In the genomic region with DNA sequence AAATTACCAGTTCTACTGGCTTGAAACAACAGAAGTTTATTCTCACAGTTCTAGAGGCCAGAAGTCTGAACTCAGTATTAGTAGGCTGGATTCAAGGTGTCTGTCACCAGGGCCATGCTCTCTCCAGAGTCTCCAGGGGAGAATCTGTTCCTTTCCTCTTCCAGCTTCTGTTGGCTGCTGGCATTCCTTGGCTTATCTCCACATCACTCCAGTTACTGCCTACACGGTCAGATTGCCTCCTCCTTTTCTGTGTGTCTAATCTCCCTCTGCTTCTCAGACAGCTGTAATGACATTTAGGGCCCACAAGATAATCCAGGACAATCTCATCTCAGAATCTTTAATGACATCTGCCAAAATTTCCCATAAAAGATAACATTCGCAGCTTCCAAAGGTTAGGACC, we compare ENCODE assay signal across 18 cellular contexts. TPM values are rescaled to one million over a fixed set of nuclear protein-coding genes. Genes with fewer than 3 reads are reported as not detected.
DNase-seq lines count a peak whose midpoint lies in the region; ATAC-seq, FAIRE-seq and TF ChIP-seq lines count a peak whose summit lies in the region.
"Had no signal": no experiment of that assay in that cellular context is flagged by ENCODE, and none has a peak within 500 bp of the region (broad histone marks: within the 10 kb centered on the region; RNA-seq: fewer than 3 reads in every experiment).

No MANE protein-coding gene starts in this region.

- in situ Hi-C loops in K562 (cut with MboI), result no loop called here

- FAIRE-seq in K562 (lab: Jason Lieb, UNC), result no peak
- FAIRE-seq: A204.1, H54 had no signal

- CTCF ChIA-PET in K562 (lab: Yijun Ruan, JAX; ENCODE audit: low intra/inter-chr PET ratio), result no interaction called here

- no peak for ATAC-seq in K562
- peak in 3 of 4 donors; percentile 73 to 80 (median 75) for ATAC-seq in psoas muscle
- no peak for ATAC-seq in GM18498 (IDR thresholded peaks at IDR 0.05; ENCODE audit: unreplicated experiment)
- no peak for ATAC-seq in HG02642 (IDR thresholded peaks at IDR 0.05; ENCODE audit: poor library complexity, unreplicated experiment)

- H3K27ac ChIP-seq in MM.1S (ENCODE audit: low read length) (no peak overlapping the region), K562 (ENCODE audit: extremely low read depth, low read depth, low read length) (no peak overlapping the region), psoas muscle (no peak overlapping the region)

- H3K36me3 ChIP-seq in MM.1S (replicated peaks; ENCODE audit: insufficient read depth, low read length), result no peaks in the 10 kb centered on the region
- H3K36me3 ChIP-seq in K562 (ENCODE audit: control insufficient read depth, insufficient read depth, low read length), result no peaks in the 10 kb centered on the region
- no peaks in the 10 kb centered on the region for H3K36me3 ChIP-seq in psoas muscle (ENCODE audit: insufficient read depth in 1 of 2, low read depth in 1 of 2)

- no TSS peak for BruUV-seq in K562 (replicated peaks; lab: Mats Ljungman, UMichigan)

- H3K4me1 ChIP-seq in MM.1S (ENCODE audit: low read length) (peaks cover 25% of the 10 kb centered on the region), K562 (replicated peaks in 1 of 2; ENCODE audit: control insufficient read depth in 2 of 2, insufficient read depth in 2 of 2, low read length in 2 of 2) (no peaks in the 10 kb centered on the region), psoas muscle (peaks cover 52% of the 10 kb centered on the region)

- peaks cover 14% of the 10 kb centered on the region for H3F3A ChIP-seq in MM.1S (ENCODE audit: insufficient read depth, low read length)

- no peaks in the 10 kb centered on the region; the same call in 1 of the 2 replicates for H3K9me2 ChIP-seq in MM.1S (replicated peaks; ENCODE audit: insufficient read depth, low read length)

- H2AFZ ChIP-seq in MM.1S (ENCODE audit: low read length), result no peak overlapping the region
- H2AFZ ChIP-seq in K562 (ENCODE audit: low read depth, low read length), result no peak overlapping the region

- intact Hi-C loops in K562 (cut with micrococcal nuclease) (no loop called here), psoas muscle (cut with DNase I) (no loop called here)

- POLR2A ChIA-PET in K562 (lab: Yijun Ruan, JAX), result interaction anchor here (1.0 to 1.5 kb wide), 2 partner anchors 13 to 18 kb away, joined by 3 read pairs; no protein-coding TSS in a partner anchor

- no peaks in the 10 kb centered on the region for H3K9me1 ChIP-seq in K562 (ENCODE audit: control insufficient read depth, insufficient read depth, low read length)

- no peaks in the 10 kb centered on the region for H3K9me3 ChIP-seq in MM.1S (replicated peaks; ENCODE audit: insufficient read depth, low read length)
- H3K9me3 ChIP-seq in K562 (replicated peaks; ENCODE audit: control insufficient read depth, insufficient read depth, low read depth, low read length), result no peaks in the 10 kb centered on the region; the same call in none of the 2 replicates
- no peaks in the 10 kb centered on the region for H3K9me3 ChIP-seq in psoas muscle

- DNase-seq in DMS 273 (lab: John Stamatoyannopoulos, UW; ENCODE audit: unreplicated experiment), result peak; percentile 40
- DNase-seq in MM.1S, result no peak
- DNase-seq in K562 (ENCODE audit: extremely low read depth in 1 of 4, low spot score in 3 of 4), result no peak
- no peak for DNase-seq in psoas muscle
- no peak for DNase-seq in T-helper 9 cell
- DNase-seq: DMS153, GF-D8, Kasumi-1, NCI-H1436, NCI-H187 treated with DMSO at 0.1 percent for 48 hours, NCI-H2107, NCI-H69, SIG-M5, T-helper 1 cell had no signal

- 12% methylated on average over 2 of the region's 2 CpGs for WGBS in K562 (ENCODE audit: insufficient coverage, low coverage, missing lambda C conversion rate)
- 28 to 54% (median 31%) methylated on average over 2 of the region's 2 CpGs for WGBS in psoas muscle, 3 donors

- TF ChIP-seq EP300 in K562 (IDR thresholded peaks at IDR 0.05; ENCODE audit: low read length), result no peak

- H3K79me2 ChIP-seq in MM.1S (ENCODE audit: low read length) (peaks cover 8% of the 10 kb centered on the region; the same call in 1 of the 2 replicates), K562 (ENCODE audit: control insufficient read depth, insufficient read depth, low read length) (peaks cover 32% of the 10 kb centered on the region)

- peak overlapping the region; percentile 46 for H3K4me2 ChIP-seq in MM.1S (ENCODE audit: low read depth, low read length)
- no peak overlapping the region for H3K4me2 ChIP-seq in K562 (ENCODE audit: insufficient read depth, low read length)

- no peak overlapping the region for H3K9ac ChIP-seq in MM.1S (ENCODE audit: low read length)
- no peak overlapping the region for H3K9ac ChIP-seq in K562 (ENCODE audit: insufficient read depth in 1 of 2, low read depth in 2 of 2, low read length in 2 of 2)

- H3K4me3 ChIP-seq in MM.1S (ENCODE audit: low read length) (no peak overlapping the region), K562 (no peak overlapping the region), psoas muscle (no peak overlapping the region)

- H3K27me3 ChIP-seq in MM.1S (replicated peaks; ENCODE audit: insufficient read depth, low read length) (no peaks in the 10 kb centered on the region), K562 (ENCODE audit: control insufficient read depth in 2 of 2, insufficient read depth in 2 of 2, low read length in 2 of 2) (no peaks in the 10 kb centered on the region), psoas muscle (ENCODE audit: insufficient read depth in 3 of 3, low read length in 2 of 3) (no peaks in the 10 kb centered on the region)

- TF ChIP-seq RAD21 in K562 (CRISPR knock-in tag; conservative IDR thresholded peaks at IDR 0.05 in 1 of 2, IDR thresholded peaks at IDR 0.05 in 1 of 2), result no peak

- H4K20me1 ChIP-seq in MM.1S (ENCODE audit: insufficient read depth, low read length) (no peaks in the 10 kb centered on the region), K562 (replicated peaks; ENCODE audit: control insufficient read depth, insufficient read depth, low read length) (peaks cover 5% of the 10 kb centered on the region; the same call in 1 of the 2 replicates)

- TF ChIP-seq POLR2A in K562 (conservative IDR thresholded peaks at IDR 0.05), result no peak

- TF ChIP-seq CTCF in MM.1S (IDR thresholded peaks at IDR 0.05; ENCODE audit: low read length) (no peak), K562 (IDR thresholded peaks at IDR 0.05 in 2 of 3, conservative IDR thresholded peaks at IDR 0.05 in 1 of 3; ENCODE audit: insufficient read depth in 2 of 3, low read depth in 1 of 3, low read length in 3 of 3) (no peak), psoas muscle (IDR thresholded peaks at IDR 0.05) (no peak)

TF ChIP-seq in K562, 482 proteins besides CTCF, POLR2A, EP300 and RAD21:
- peak; percentile 51 for TF ChIP-seq CBFA2T3 (IDR thresholded peaks at IDR 0.05)
- TF ChIP-seq ZNF239 (CRISPR knock-in tag; IDR thresholded peaks at IDR 0.05), result no peak

RNA-seq across cellular contexts. Expression of a gene that starts 36.6 kb away (rescaled TPM):
- total RNA-seq in K562 (2011; cell fraction: chromatin; rRNA removed; ENCODE audit: low replicate concordance), result 97.6 and 205 TPM in 2 replicates
- 32.9 and 40.0 TPM in 2 replicates for total RNA-seq in K562 (2011; cell fraction: nucleolus; rRNA removed)
- total RNA-seq in K562 (2011; cell fraction: nucleoplasm; rRNA removed), result 81.8 and 108 TPM in 2 replicates
- total RNA-seq in K562 (2014; rRNA removed) (40.1 and 44.7 TPM in 2 replicates), K562 (2014; rRNA removed; fragmentation: Illumina TruSeq; extraction: Trizol) (72.9 and 92.4 TPM in 2 replicates), K562 (2015; rRNA removed; fragmentation: Illumina TruSeq; extraction: Trizol) (60.2 and 63.8 TPM in 2 replicates), K562 (2021) (68.3 and 72.4 TPM in 2 replicates), psoas muscle (10 to 100 TPM; 24.3 to 32.3 (median 27.7) TPM)
- polyA plus RNA-seq in K562 (2011; rRNA removed) (110 and 159 TPM in 2 replicates), K562 (2014; fragmentation: Illumina TruSeq; extraction: Trizol) (91.0 and 93.4 TPM in 2 replicates), K562 (2014; fragmentation: Nextera tagmentation; extraction: Ambion mirVana) (1 to 10 TPM; 6.4 to 6.8 TPM), K562 (2014; rRNA removed) (65.5 and 71.0 TPM in 2 replicates), psoas muscle (10 to 100 TPM; 10.8 to 22.7 (median 19.0) TPM)
- 32.6 and 54.1 TPM in 2 replicates for polyA plus RNA-seq in K562 (2011; cell fraction: cytosol; rRNA removed)
- 60.4 and 79.1 TPM in 2 replicates for polyA plus RNA-seq in K562 (2011; cell fraction: nucleus; rRNA removed)
- 43.5 and 52.0 TPM in 2 replicates for polyA plus RNA-seq in K562 (2012)
- 127 and 194 TPM in 2 replicates for polyA minus RNA-seq in K562 (2011; rRNA and poly(A)+ RNA removed)
- 45.0 and 46.1 TPM in 2 replicates for polyA minus RNA-seq in K562 (2011; cell fraction: cytosol; rRNA and poly(A)+ RNA removed)
- 58.6 and 104 TPM in 2 replicates for polyA minus RNA-seq in K562 (2011; cell fraction: nucleus; rRNA and poly(A)+ RNA removed)

Comparison
In these comparisons a context has a peak if more than half of its experiments do, and no peak if none do; other contexts are left out.
1. ATAC-seq: peak in psoas muscle (3 of 4); none in K562 (single experiment), GM18498 (single experiment) and HG02642 (single experiment).